In the genomic region with DNA sequence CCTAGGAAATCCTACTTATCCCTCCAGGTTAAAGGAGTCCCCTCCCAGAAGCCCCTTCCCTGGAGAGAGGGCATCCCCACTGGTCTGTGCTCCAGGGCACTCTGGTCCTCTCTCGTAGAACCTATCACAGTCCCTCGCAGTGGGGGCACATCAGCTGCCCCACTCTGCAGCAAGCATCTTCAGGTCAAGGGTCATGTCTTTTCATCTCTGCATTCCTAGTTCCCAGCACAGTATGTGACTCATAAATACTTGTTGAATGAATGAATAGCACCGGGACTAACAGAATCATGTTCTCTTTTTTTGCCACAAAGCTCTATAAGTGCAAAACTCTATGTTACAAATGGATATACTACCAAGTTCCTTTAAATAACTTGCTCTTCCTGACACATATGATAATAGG, we compare ENCODE assay signal across 14 cellular contexts. TPM values are rescaled to one million over a fixed set of nuclear protein-coding genes. Genes with fewer than 3 reads are reported as not detected.
DNase-seq lines count a peak whose midpoint lies in the region; FAIRE-seq and TF ChIP-seq lines count a peak whose summit lies in the region.
"Had no signal": no experiment of that assay in that cellular context is flagged by ENCODE, and none has a peak within 500 bp of the region (broad histone marks: within the 10 kb centered on the region; RNA-seq: fewer than 3 reads in every experiment).

No MANE protein-coding gene starts in this region.

- TF ChIP-seq CTCF in bronchial epithelial cell (IDR thresholded peaks at IDR 0.05; ENCODE audit: insufficient read depth, low read length, severe bottlenecking), result no peak
- no peak for TF ChIP-seq CTCF in neural progenitor cell (IDR thresholded peaks at IDR 0.05)

- FAIRE-seq in bronchial epithelial cell (lab: Jason Lieb, UNC), result no peak
- FAIRE-seq: endometrium had no signal

- H3K9me3 Mint-ChIP-seq in T-helper 1 cell treated with Interleukin-12 subunit alpha and Interleukin-12 subunit beta and Interleukin-4 antibody, amounts not matched to agents 30 μg/mL and 1 μg/mL, for 36 hours, result no peaks in the 10 kb centered on the region
- H3K9me3 Mint-ChIP-seq in neural progenitor cell, result no peaks in the 10 kb centered on the region
- H3K9me3 Mint-ChIP-seq: activated naive CD8-positive, alpha-beta T cell treated with anti-CD3 and anti-CD28 coated beads, Interleukin-2, amount 50 U/mL, for 24 hours; natural killer cell treated with Interleukin-12 subunit alpha and Interleukin-12 subunit beta and Interleukin-15 and Interleukin-18, amount 100 ng/mL, for 72 hours had no signal

- H3K27ac Mint-ChIP-seq in T-helper 1 cell treated with Interleukin-12 subunit alpha and Interleukin-12 subunit beta and Interleukin-4 antibody, amounts not matched to agents 30 μg/mL and 1 μg/mL, for 36 hours, result peak overlapping the region; percentile 0
- peak overlapping the region; percentile 2 for H3K27ac Mint-ChIP-seq in neural progenitor cell
- H3K27ac Mint-ChIP-seq: activated naive CD8-positive, alpha-beta T cell treated with anti-CD3 and anti-CD28 coated beads, Interleukin-2, amount 50 U/mL, for 24 hours had no signal

- H3F3A ChIP-seq in neural progenitor cell (ENCODE audit: low read depth), result no peaks in the 10 kb centered on the region

- no peaks in the 10 kb centered on the region for H3K27me3 Mint-ChIP-seq in T-helper 1 cell treated with Interleukin-12 subunit alpha and Interleukin-12 subunit beta and Interleukin-4 antibody, amounts not matched to agents 30 μg/mL and 1 μg/mL, for 36 hours (ENCODE audit: low read depth)
- peaks cover 3% of the 10 kb centered on the region for H3K27me3 Mint-ChIP-seq in neural progenitor cell (ENCODE audit: insufficient read depth, low read depth)
- H3K27me3 Mint-ChIP-seq: activated naive CD8-positive, alpha-beta T cell treated with anti-CD3 and anti-CD28 coated beads, Interleukin-2, amount 50 U/mL, for 24 hours; natural killer cell treated with Interleukin-12 subunit alpha and Interleukin-12 subunit beta and Interleukin-15 and Interleukin-18, amount 100 ng/mL, for 72 hours had no signal

- H4K20me1 ChIP-seq in neural progenitor cell (ENCODE audit: low read depth), result no peaks in the 10 kb centered on the region

- H3K27ac ChIP-seq in neural progenitor cell, result no peak overlapping the region
- H3K27ac ChIP-seq: 22Rv1 had no signal

- H3K36me3 ChIP-seq in bronchial epithelial cell (ENCODE audit: control insufficient read depth, insufficient read depth, low read length) (no peaks in the 10 kb centered on the region), neural progenitor cell (no peaks in the 10 kb centered on the region)

- H3K4me1 Mint-ChIP-seq in T-helper 1 cell treated with Interleukin-12 subunit alpha and Interleukin-12 subunit beta and Interleukin-4 antibody, amounts not matched to agents 30 μg/mL and 1 μg/mL, for 36 hours (ENCODE audit: low read depth), result peaks cover 55% of the 10 kb centered on the region
- H3K4me1 Mint-ChIP-seq in neural progenitor cell, result peaks cover 13% of the 10 kb centered on the region

- H3K27me3 ChIP-seq in bronchial epithelial cell (ENCODE audit: control insufficient read depth, insufficient read depth, low read length) (no peaks in the 10 kb centered on the region), neural progenitor cell (no peaks in the 10 kb centered on the region)

- H3K4me3 ChIP-seq in bronchial epithelial cell (ENCODE audit: low read depth, low read length) (no peak overlapping the region), neural progenitor cell (no peak overlapping the region)

- peaks cover 50% of the 10 kb centered on the region for H3K36me3 Mint-ChIP-seq in T-helper 1 cell treated with Interleukin-12 subunit alpha and Interleukin-12 subunit beta and Interleukin-4 antibody, amounts not matched to agents 30 μg/mL and 1 μg/mL, for 36 hours (ENCODE audit: low read depth)
- H3K36me3 Mint-ChIP-seq in neural progenitor cell, result peaks cover 3% of the 10 kb centered on the region

- H3K4me3 Mint-ChIP-seq in T-helper 1 cell treated with Interleukin-12 subunit alpha and Interleukin-12 subunit beta and Interleukin-4 antibody, amounts not matched to agents 30 μg/mL and 1 μg/mL, for 36 hours, result no peak overlapping the region
- no peak overlapping the region for H3K4me3 Mint-ChIP-seq in neural progenitor cell
- H3K4me3 Mint-ChIP-seq: activated naive CD8-positive, alpha-beta T cell treated with anti-CD3 and anti-CD28 coated beads, Interleukin-2, amount 50 U/mL, for 24 hours; natural killer cell treated with Interleukin-12 subunit alpha and Interleukin-12 subunit beta and Interleukin-15 and Interleukin-18, amount 100 ng/mL, for 72 hours had no signal

- no peak overlapping the region for H3K9ac ChIP-seq in neural progenitor cell

- no peaks in the 10 kb centered on the region for H3K79me2 ChIP-seq in neural progenitor cell (ENCODE audit: low read depth)

- H3K4me2 ChIP-seq in neural progenitor cell, result no peak overlapping the region

- no peak for DNase-seq in T-helper 1 cell
- DNase-seq in M059J (ENCODE audit: low read depth), result peak; percentile 71
- peak; percentile 68 for DNase-seq in bronchial epithelial cell (ENCODE audit: low read depth)
- DNase-seq in neural progenitor cell (ENCODE audit: low spot score), result no peak
- no peak for DNase-seq in NCI-H1417 (lab: John Stamatoyannopoulos, UW)
- DNase-seq in NCI-H1694 treated with DMSO at 0.1 percent for 48 hours (lab: John Stamatoyannopoulos, UW), result no peak
- DNase-seq in putamen (ENCODE audit: low spot score), result no peak
- DNase-seq: activated CD4-positive, alpha-beta T cell treated with anti-CD3 and anti-CD28 coated beads for 48 hours; activated naive CD8-positive, alpha-beta T cell treated with anti-CD3 and anti-CD28 coated beads, Interleukin-2, amount 50 U/mL, for 24 hours; Right ventricle myocardium superior had no signal

- no peaks in the 10 kb centered on the region for H3K4me1 ChIP-seq in neural progenitor cell

- H2AFZ ChIP-seq in neural progenitor cell (replicated peaks), result no peak overlapping the region

- H3K9me3 ChIP-seq in neural progenitor cell (ENCODE audit: low read depth), result no peaks in the 10 kb centered on the region

RNA-seq across cellular contexts. Expression of gene RNF157, which starts 36.0 kb away (rescaled TPM):
- 4.1 and 6.7 TPM in 2 replicates for total RNA-seq in M059J (2014; rRNA removed; shearing (Covaris generic))
- total RNA-seq in bronchial epithelial cell, result not detected in 2 replicates
- total RNA-seq in neural progenitor cell (ENCODE audit: low replicate concordance), result 18.5 and 21.0 TPM in 2 replicates

Comparison
In these comparisons a context has a peak if more than half of its experiments do, and no peak if none do; other contexts are left out.
1. DNase-seq: peak in M059J (single experiment) and bronchial epithelial cell (single experiment); none in T-helper 1 cell (0 of 5), neural progenitor cell (single experiment), NCI-H1417 (0 of 3), NCI-H1694 treated with DMSO at 0.1 percent for 48 hours (single experiment) and putamen (single experiment).